11 cellular contexts compared by ENCODE assay signal in genomic region chr9:5518061-5518936, GRCh38. TPM values are rescaled to one million over a fixed set of nuclear protein-coding genes. Genes with fewer than 3 reads are reported as not detected.
DNase-seq lines count a peak whose midpoint lies in the region; ATAC-seq, FAIRE-seq and TF ChIP-seq lines count a peak whose summit lies in the region.
"Had no signal": no experiment of that assay in that cellular context is flagged by ENCODE, and none has a peak within 500 bp of the region (broad histone marks: within the 10 kb centered on the region; RNA-seq: fewer than 3 reads in every experiment).

No MANE protein-coding gene starts in this region.

- no peak overlapping the region for H3K27ac ChIP-seq in tibial nerve
- H3K27ac ChIP-seq: VCaP had no signal

- intact Hi-C loops in left ventricle myocardium superior (cut with micrococcal nuclease) = no loop called here

- no peaks in the 10 kb centered on the region for H3K36me3 ChIP-seq in tibial nerve

- 37 to 39% methylated on average over 2 of the region's 2 CpGs for WGBS in tibial nerve, 2 donors

- DNase-seq in GM18507 (ENCODE audit: extremely low spot score, insufficient read length, low read depth) = no peak
- no peak for DNase-seq in left ventricle myocardium superior
- no peak for DNase-seq in NCI-H345 (lab: John Stamatoyannopoulos, UW)
- no peak for DNase-seq in activated CD8-positive, alpha-beta memory T cell treated with anti-CD3 and anti-CD28 coated beads for 24 hours
- DNase-seq in activated gamma-delta T cell treated with Interleukin-2 at 50 U/mL for 16 hours = no peak
- DNase-seq in tibial nerve (ENCODE audit: low spot score in 2 of 2) = no peak
- DNase-seq: NCI-H1092 had no signal

- TF ChIP-seq CTCF in tibial nerve (IDR thresholded peaks at IDR 0.05) = no peak

- no peaks in the 10 kb centered on the region for H3K27me3 ChIP-seq in tibial nerve

- TF ChIP-seq EP300 in tibial nerve (IDR thresholded peaks at IDR 0.05) = no peak

- H3K4me1 ChIP-seq in tibial nerve = no peaks in the 10 kb centered on the region

- no peaks in the 10 kb centered on the region for H3K9me3 ChIP-seq in tibial nerve

- FAIRE-seq in GM18507 (lab: Jason Lieb, UNC) = peak; percentile 81

- no peak overlapping the region for H3K4me3 ChIP-seq in tibial nerve
- H3K4me3 ChIP-seq: lung had no signal

- no peak for TF ChIP-seq POLR2A in tibial nerve (IDR thresholded peaks at IDR 0.05)

- peak; percentile 65 for ATAC-seq in GM21576 (IDR thresholded peaks at IDR 0.05; ENCODE audit: unreplicated experiment)
- peak; percentile 76 for ATAC-seq in HG03565 (IDR thresholded peaks at IDR 0.05; ENCODE audit: unreplicated experiment)
- peak; percentile 88 for ATAC-seq in left ventricle myocardium superior

RNA-seq across cellular contexts. Expression of gene PDCD1LG2, which starts 8.0 kb away (rescaled TPM):
- total RNA-seq in left ventricle myocardium superior = 2.3 TPM
- 1 to 10 TPM in 3 of 4 donors, under 1 TPM in 1; 0.44 to 3.1 (median 1.9) TPM for total RNA-seq in tibial nerve
